In genomic region chr7:5383314-5384098, GRCh38 we compare ENCODE assay signal across 14 cellular contexts. TPM values are rescaled to one million over a fixed set of nuclear protein-coding genes. Genes with fewer than 3 reads are reported as not detected.
A peak's percentile ranks its signal among the peaks of the same experiment; 100 is the strongest.
DNase-seq lines count a peak whose midpoint lies in the region; ATAC-seq and TF ChIP-seq lines count a peak whose summit lies in the region.
"Had no signal": no experiment of that assay in that cellular context is flagged by ENCODE, and none has a peak within 500 bp of the region (broad histone marks: within the 10 kb centered on the region; RNA-seq: fewer than 3 reads in every experiment).

No MANE protein-coding gene starts in this region.

- no peaks in the 10 kb centered on the region for H3K27me3 ChIP-seq in thoracic aorta (replicated peaks; ENCODE audit: insufficient read depth)
- H3K27me3 ChIP-seq: Peyer's patch, thyroid gland had no signal

- H3K36me3 ChIP-seq in thoracic aorta = peaks cover 14% of the 10 kb centered on the region

- H3K36me3 Mint-ChIP-seq in HFFc6 (ENCODE audit: low read depth) = peaks cover 5% of the 10 kb centered on the region; the same call in 1 of the 2 replicates
- peaks cover 32% of the 10 kb centered on the region for H3K36me3 Mint-ChIP-seq in effector memory CD8-positive, alpha-beta T cell (ENCODE audit: insufficient read depth)
- H3K36me3 Mint-ChIP-seq in natural killer cell treated with Interleukin-12 subunit alpha and Interleukin-12 subunit beta and Interleukin-15 and Interleukin-18, amount 100 ng/mL, for 72 hours = peaks cover 5% of the 10 kb centered on the region

- H3K27ac ChIP-seq in thoracic aorta = no peak overlapping the region
- H3K27ac ChIP-seq: Peyer's patch, thyroid gland had no signal

- TF ChIP-seq CTCF in HFFc6 (IDR thresholded peaks at IDR 0.05) (no peak), thoracic aorta (IDR thresholded peaks at IDR 0.05) (no peak)

- peaks cover 44 to 77% of the 10 kb centered on the region in 2 donors for H3K4me1 ChIP-seq in thoracic aorta (ENCODE audit: control insufficient read depth in 1 of 2, low read depth in 2 of 2)

- no peaks in the 10 kb centered on the region for H3K9me3 Mint-ChIP-seq in HFFc6
- H3K9me3 Mint-ChIP-seq in effector memory CD8-positive, alpha-beta T cell = no peaks in the 10 kb centered on the region
- H3K9me3 Mint-ChIP-seq in natural killer cell treated with Interleukin-12 subunit alpha and Interleukin-12 subunit beta and Interleukin-15 and Interleukin-18, amount 100 ng/mL, for 72 hours = no peaks in the 10 kb centered on the region
- H3K9me3 Mint-ChIP-seq: activated CD8-positive, alpha-beta T cell treated with anti-CD3 and anti-CD28 coated beads for 36 hours; activated naive CD4-positive, alpha-beta T cell treated with anti-CD3 and anti-CD28 coated beads, Interleukin-2, amount 10 ng/mL, durations not matched to agents 7 days and 5 days; activated T-cell treated with anti-CD3 and anti-CD28 coated beads, Interleukin-2, amount 50 U/mL, for 24 hours; GM23338 had no signal

- no peak for DNase-seq in HFFc6
- DNase-seq in effector memory CD8-positive, alpha-beta T cell = no peak
- DNase-seq in natural killer cell treated with Interleukin-12 subunit alpha and Interleukin-12 subunit beta and Interleukin-15 and Interleukin-18, amount 100 ng/mL, for 72 hours (ENCODE audit: low spot score) = no peak
- DNase-seq in thoracic aorta (ENCODE audit: low spot score) = no peak
- no peak for DNase-seq in NCI-H345 treated with DMSO at 0.1 percent for 48 hours (lab: John Stamatoyannopoulos, UW; ENCODE audit: unreplicated experiment)
- DNase-seq in NCI-H345 (lab: John Stamatoyannopoulos, UW) = no peak
- DNase-seq in ecto neural progenitor cell (ENCODE audit: low spot score) = no peak
- DNase-seq: activated CD4-positive, CD25-positive, alpha-beta regulatory T cell; activated CD8-positive, alpha-beta T cell treated with anti-CD3 and anti-CD28 coated beads for 36 hours; activated naive CD4-positive, alpha-beta T cell treated with anti-CD3 and anti-CD28 coated beads, Interleukin-2, amount 10 ng/mL, durations not matched to agents 7 days and 5 days; activated T-cell treated with anti-CD3 and anti-CD28 coated beads, Interleukin-2, amount 50 U/mL, for 24 hours; Peyer's patch; thyroid gland had no signal

- ATAC-seq in effector memory CD8-positive, alpha-beta T cell (replicated peaks) = no peak
- no peak for ATAC-seq in natural killer cell treated with Interleukin-12 subunit alpha and Interleukin-12 subunit beta and Interleukin-15 and Interleukin-18, amount 100 ng/mL, for 72 hours
- ATAC-seq in thoracic aorta (ENCODE audit: insufficient number of reproducible peaks, low FRiP score, low read depth) = no peak
- ATAC-seq: activated CD8-positive, alpha-beta T cell treated with anti-CD3 and anti-CD28 coated beads for 36 hours had no signal

- peak overlapping the region; percentile 45; the same call in 1 of the 2 replicates for H3K27ac Mint-ChIP-seq in HFFc6
- peak overlapping the region; percentile 78 to 83 for H3K27ac Mint-ChIP-seq in effector memory CD8-positive, alpha-beta T cell
- peak overlapping the region; percentile 9 to 51 for H3K27ac Mint-ChIP-seq in natural killer cell treated with Interleukin-12 subunit alpha and Interleukin-12 subunit beta and Interleukin-15 and Interleukin-18, amount 100 ng/mL, for 72 hours
- H3K27ac Mint-ChIP-seq: activated CD8-positive, alpha-beta T cell treated with anti-CD3 and anti-CD28 coated beads for 36 hours; activated naive CD4-positive, alpha-beta T cell treated with anti-CD3 and anti-CD28 coated beads, Interleukin-2, amount 10 ng/mL, durations not matched to agents 7 days and 5 days; activated T-cell treated with anti-CD3 and anti-CD28 coated beads, Interleukin-2, amount 50 U/mL, for 24 hours; GM23338 had no signal

- peaks cover 3% of the 10 kb centered on the region; the same call in 1 of the 2 replicates for H3K27me3 Mint-ChIP-seq in HFFc6 (ENCODE audit: insufficient read depth)
- no peaks in the 10 kb centered on the region for H3K27me3 Mint-ChIP-seq in effector memory CD8-positive, alpha-beta T cell
- H3K27me3 Mint-ChIP-seq in natural killer cell treated with Interleukin-12 subunit alpha and Interleukin-12 subunit beta and Interleukin-15 and Interleukin-18, amount 100 ng/mL, for 72 hours = no peaks in the 10 kb centered on the region
- H3K27me3 Mint-ChIP-seq: activated CD8-positive, alpha-beta T cell treated with anti-CD3 and anti-CD28 coated beads for 36 hours; activated naive CD4-positive, alpha-beta T cell treated with anti-CD3 and anti-CD28 coated beads, Interleukin-2, amount 10 ng/mL, durations not matched to agents 7 days and 5 days; activated T-cell treated with anti-CD3 and anti-CD28 coated beads, Interleukin-2, amount 50 U/mL, for 24 hours had no signal

- H3K4me3 ChIP-seq in thoracic aorta = peak overlapping the region; percentile 45
- H3K4me3 ChIP-seq: GM23338, Peyer's patch, thyroid gland had no signal

- no peaks in the 10 kb centered on the region for H3K9me3 ChIP-seq in thoracic aorta
- H3K9me3 ChIP-seq: Peyer's patch, thyroid gland had no signal

- peaks cover 31% of the 10 kb centered on the region for H3K4me1 Mint-ChIP-seq in HFFc6 (ENCODE audit: low read depth)
- H3K4me1 Mint-ChIP-seq in effector memory CD8-positive, alpha-beta T cell (ENCODE audit: low read depth in 2 of 2) = peaks cover 29 to 38% of the 10 kb centered on the region in 2 donors
- peaks cover 14 to 36% of the 10 kb centered on the region in 2 donors for H3K4me1 Mint-ChIP-seq in natural killer cell treated with Interleukin-12 subunit alpha and Interleukin-12 subunit beta and Interleukin-15 and Interleukin-18, amount 100 ng/mL, for 72 hours (ENCODE audit: low read depth in 2 of 2)

- H3K4me3 Mint-ChIP-seq in HFFc6 = no peak overlapping the region; the same call in 1 of the 2 replicates
- H3K4me3 Mint-ChIP-seq in effector memory CD8-positive, alpha-beta T cell = peak overlapping the region; percentile 44 to 46
- peak overlapping the region; percentile 8 for H3K4me3 Mint-ChIP-seq in natural killer cell treated with Interleukin-12 subunit alpha and Interleukin-12 subunit beta and Interleukin-15 and Interleukin-18, amount 100 ng/mL, for 72 hours
- H3K4me3 Mint-ChIP-seq: activated CD8-positive, alpha-beta T cell treated with anti-CD3 and anti-CD28 coated beads for 36 hours; activated naive CD4-positive, alpha-beta T cell treated with anti-CD3 and anti-CD28 coated beads, Interleukin-2, amount 10 ng/mL, durations not matched to agents 7 days and 5 days; activated T-cell treated with anti-CD3 and anti-CD28 coated beads, Interleukin-2, amount 50 U/mL, for 24 hours; GM23338 had no signal

RNA-seq across cellular contexts. Expression of gene TNRC18, which starts 40.1 kb away (rescaled TPM):
- 10 to 100 TPM; 70.6 to 87.1 (median 79.9) TPM for total RNA-seq in HFFc6 (2021; fragmentation: NEBNext Ultra II Directional; extraction: Animal tissue kit (Norgen Biotek cat#: 25700))
- total RNA-seq in natural killer cell treated with Interleukin-12 subunit alpha and Interleukin-12 subunit beta and Interleukin-15 and Interleukin-18, amount 100 ng/mL, for 72 hours = 10 to 100 TPM; 81.2 to 87.6 TPM
- 100 to 1,000 TPM; 182 to 244 TPM for total RNA-seq in thoracic aorta

Comparison
In these comparisons a context has a peak if more than half of its experiments do, and no peak if none do; other contexts are left out.
1. H3K27ac Mint-ChIP-seq: peak in every context shown above with its lines; median percentile 80 in effector memory CD8-positive, alpha-beta T cell; 45 in HFFc6; 30 in natural killer cell treated with Interleukin-12 subunit alpha and Interleukin-12 subunit beta and Interleukin-15 and Interleukin-18, amount 100 ng/mL, for 72 hours.